18 cellular contexts compared by ENCODE assay signal in genomic region chr9:127524373-127524772, GRCh38.
DNase-seq lines count a peak whose midpoint lies in the region; ATAC-seq and TF ChIP-seq lines count a peak whose summit lies in the region.
"Had no signal": no experiment of that assay in that cellular context is flagged by ENCODE, and none has a peak within 500 bp of the region (broad histone marks: within the 10 kb centered on the region; RNA-seq: fewer than 3 reads in every experiment).

No MANE protein-coding gene starts in this region.

- H2AK5ac ChIP-seq in IMR-90 (ENCODE audit: low read depth, low read length), result peak overlapping the region; percentile 87

- H3K36me3 ChIP-seq in IMR-90 (ENCODE audit: control insufficient read depth, insufficient read depth, low read length), result peaks cover 76% of the 10 kb centered on the region
- peaks cover 16% of the 10 kb centered on the region for H3K36me3 ChIP-seq in ectodermal cell (ENCODE audit: control insufficient read depth, insufficient read depth, low read length)
- H3K36me3 ChIP-seq: BE2C had no signal

- H4K8ac ChIP-seq in IMR-90 (ENCODE audit: low read depth in 2 of 2, low read length in 2 of 2), result peak overlapping the region; percentile 52 to 69; a peak in 3 of 4 replicates

- CTCF ChIA-PET in IMR-90 (lab: Yijun Ruan, JAX), result no interaction called here

- H3K36me3 Mint-ChIP-seq in neural crest cell (ENCODE audit: low read depth), result peaks cover 40% of the 10 kb centered on the region
- H3K36me3 Mint-ChIP-seq: natural killer cell had no signal

- H2AFZ ChIP-seq in IMR-90 (replicated peaks; ENCODE audit: low read length, poor library complexity), result peak overlapping the region; percentile 47

- peak overlapping the region; percentile 78 for H3K14ac ChIP-seq in IMR-90 (replicated peaks; ENCODE audit: low read depth, low read length)

- TF ChIP-seq RAD21 in IMR-90 (IDR thresholded peaks at IDR 0.05; ENCODE audit: low read length), result no peak

- peak overlapping the region; percentile 61 for H4K91ac ChIP-seq in IMR-90 (ENCODE audit: insufficient read depth, low read depth, low read length)

- in situ Hi-C loops in ACHN (cut with HindIII; ENCODE audit: low pct_ligation_motif_present, low pct_unique_long_range_greater_than_20kb, low sequenced_read_pairs) (no loop called here), IMR-90 (cut with MboI; ENCODE audit: low sequenced_read_pairs) (loop anchor here (5.0 kb wide), 1 partner anchor 48 kb away; no protein-coding TSS in a partner anchor)

- peaks cover 49 to 91% of the 10 kb centered on the region in 2 experiments for H3K79me1 ChIP-seq in IMR-90 (ENCODE audit: low read depth in 1 of 2, low read length in 2 of 2)

- intact Hi-C loops in IMR-90 (cut with micrococcal nuclease), result no loop called here

- TF ChIP-seq CTCF in IMR-90 (conservative IDR thresholded peaks at IDR 0.05; ENCODE audit: low read depth, low read length) (no peak), neural crest cell (conservative IDR thresholded peaks at IDR 0.05) (no peak)

- H4K20me1 ChIP-seq in IMR-90 (ENCODE audit: insufficient read depth, low read length), result peaks cover 30% of the 10 kb centered on the region

- H2BK120ac ChIP-seq in IMR-90 (ENCODE audit: low read depth, low read length), result peak overlapping the region; percentile 85

- WGBS in IMR-90 (ENCODE audit: extremely low coverage in 2 of 2, insufficient read length in 1 of 2), 2 experiments, result 78% methylated on average over 4 of the region's 6 CpGs; no CpG with 5 or more reads in 1 of the 2 experiments
- WGBS in ectodermal cell, 2 experiments, result 74 to 78% methylated on average over 6 of the region's 6 CpGs

- ATAC-seq in IMR-90 (ENCODE audit: low read depth) (no peak), GM18519 (IDR thresholded peaks at IDR 0.05; ENCODE audit: low FRiP score, unreplicated experiment) (no peak), HG02884 (IDR thresholded peaks at IDR 0.05; ENCODE audit: unreplicated experiment) (no peak)
- ATAC-seq: activated naive CD8-positive, alpha-beta T cell treated with anti-CD3 and anti-CD28 coated beads, Interleukin-2, amount 50 U/mL, for 24 hours; natural killer cell had no signal

- H3K9me1 ChIP-seq in IMR-90 (ENCODE audit: insufficient read depth, low read length), result peaks cover 10% of the 10 kb centered on the region; the same call in 1 of the 2 replicates

- peak overlapping the region; percentile 78 for H2BK5ac ChIP-seq in IMR-90 (ENCODE audit: low read depth, low read length, poor library complexity, severe bottlenecking)

- peak overlapping the region; percentile 70 for H3K18ac ChIP-seq in IMR-90 (ENCODE audit: low read depth, low read length)

- peaks cover 9% of the 10 kb centered on the region for H3K9me3 Mint-ChIP-seq in neural crest cell

- H2AK9ac ChIP-seq in IMR-90 (replicated peaks; ENCODE audit: low read depth, low read length, poor library complexity), result peak overlapping the region; percentile 80

- no peak for TF ChIP-seq POLR2A in IMR-90 (IDR thresholded peaks at IDR 0.05; ENCODE audit: low read depth, low read length)

- H3K27ac ChIP-seq in IMR-90 (ENCODE audit: insufficient read depth, low read length) (peak overlapping the region; percentile 84), ectodermal cell (ENCODE audit: insufficient read depth, low read depth, low read length, poor library complexity, severe bottlenecking) (peak overlapping the region; percentile 56)
- H3K27ac ChIP-seq: WERI-Rb-1 had no signal

- DNase-seq in ACHN, result peak; percentile 71
- DNase-seq in IMR-90, result peak; percentile 56
- DNase-seq in neural crest cell (ENCODE audit: low read depth, low spot score), result peak; percentile 29
- no peak for DNase-seq in SKM-1 treated with dmso at 0.1 percent for 144 hours (lab: John Stamatoyannopoulos, UW; ENCODE audit: unreplicated experiment)
- DNase-seq in effector CD8-positive, alpha-beta T cell (lab: John Stamatoyannopoulos, UW), result no peak
- DNase-seq: activated naive CD8-positive, alpha-beta T cell treated with anti-CD3 and anti-CD28 coated beads, Interleukin-2, amount 50 U/mL, for 24 hours; BE2C; DMS79; foreskin melanocyte; Karpas-422; natural killer cell; NCI-H2029 treated with DMSO at 0.1 percent for 48 hours; NCI-H82; WERI-Rb-1 had no signal

- POLR2A ChIA-PET in IMR-90 (lab: Charles Lee; ENCODE audit: unreplicated experiment), result no interaction called here

- H3K27me3 ChIP-seq in IMR-90 (ENCODE audit: control insufficient read depth, insufficient read depth, low read length), result no peaks in the 10 kb centered on the region
- no peaks in the 10 kb centered on the region for H3K27me3 ChIP-seq in ectodermal cell (ENCODE audit: control insufficient read depth, insufficient read depth, low read length, poor library complexity, severe bottlenecking)
- H3K27me3 ChIP-seq: BE2C had no signal

- H3K9me3 ChIP-seq in IMR-90 (ENCODE audit: control insufficient read depth, insufficient read depth, low read length) (peaks cover 6% of the 10 kb centered on the region), ectodermal cell (ENCODE audit: control insufficient read depth, low read length) (peaks cover 2% of the 10 kb centered on the region)

- dilution Hi-C loops in IMR-90 (cut with HindIII; ENCODE audit: low sequenced_read_pairs, unreplicated experiment), result no loop called here

- no peak overlapping the region for H3K4me2 ChIP-seq in IMR-90 (ENCODE audit: low read depth, low read length)

- peaks cover 43% of the 10 kb centered on the region for H3K4me1 ChIP-seq in IMR-90 (ENCODE audit: control insufficient read depth, insufficient read depth, low read length)
- H3K4me1 ChIP-seq in ectodermal cell (ENCODE audit: control insufficient read depth, insufficient read depth, low read length), result peaks cover 12% of the 10 kb centered on the region
- H3K4me1 ChIP-seq: BE2C had no signal

- no TSS peak for BruUV-seq in IMR-90 (replicated peaks; lab: Mats Ljungman, UMichigan)

- H2BK20ac ChIP-seq in IMR-90 (ENCODE audit: low read depth, low read length), result peak overlapping the region; percentile 87

- peak overlapping the region; percentile 79 for H3K23ac ChIP-seq in IMR-90 (ENCODE audit: low read depth, low read length)

- 0 out of 2 replicates have a peak overlapping the region, but pooled peaks have one; percentile 9 for H3K9ac ChIP-seq in IMR-90 (ENCODE audit: low read depth, low read length)

- H3K4me3 Mint-ChIP-seq in neural crest cell, result peak overlapping the region; percentile 61
- H3K4me3 Mint-ChIP-seq: activated naive CD8-positive, alpha-beta T cell treated with anti-CD3 and anti-CD28 coated beads, Interleukin-2, amount 50 U/mL, for 24 hours; natural killer cell had no signal

- no peak overlapping the region for H3K4me3 ChIP-seq in IMR-90 (ENCODE audit: insufficient read depth, low read depth, low read length)
- H3K4me3 ChIP-seq in ectodermal cell (ENCODE audit: insufficient read depth, low read depth, low read length), result no peak overlapping the region
- H3K4me3 ChIP-seq: coronary artery had no signal

- H3K27me3 Mint-ChIP-seq in neural crest cell (ENCODE audit: low read depth), result no peaks in the 10 kb centered on the region
- H3K27me3 Mint-ChIP-seq: activated naive CD8-positive, alpha-beta T cell treated with anti-CD3 and anti-CD28 coated beads, Interleukin-2, amount 50 U/mL, for 24 hours had no signal

- no peak overlapping the region for H3K27ac Mint-ChIP-seq in neural crest cell (ENCODE audit: unreplicated experiment)
- H3K27ac Mint-ChIP-seq: activated naive CD8-positive, alpha-beta T cell treated with anti-CD3 and anti-CD28 coated beads, Interleukin-2, amount 50 U/mL, for 24 hours; natural killer cell had no signal

- peak overlapping the region; percentile 66 for H4K5ac ChIP-seq in IMR-90 (ENCODE audit: low read depth, low read length)

- peak overlapping the region; percentile 71; the same call in 1 of the 3 replicates for H2BK15ac ChIP-seq in IMR-90 (ENCODE audit: low read depth, low read length)

- H3K4me1 Mint-ChIP-seq in neural crest cell, result peaks cover 43% of the 10 kb centered on the region

- no peak overlapping the region; the same call in 1 of the 2 replicates for H3K56ac ChIP-seq in IMR-90 (ENCODE audit: extremely low read depth, insufficient read depth, low read length)

- peak overlapping the region; percentile 91 for H3K4ac ChIP-seq in IMR-90 (ENCODE audit: low read depth, low read length)

TF ChIP-seq in IMR-90, 13 proteins besides CTCF, POLR2A, EP300 and RAD21:
- TF ChIP-seq FOS (IDR thresholded peaks at IDR 0.05; ENCODE audit: low read depth, low read length), result no peak
- TF ChIP-seq MAZ (IDR thresholded peaks at IDR 0.05; ENCODE audit: borderline replicate concordance, low read depth, low read length), result no peak
- TF ChIP-seq CHD1 (IDR thresholded peaks at IDR 0.05; ENCODE audit: low read depth, low read length), result no peak
- TF ChIP-seq RFX5 (IDR thresholded peaks at IDR 0.05; ENCODE audit: low read depth, low read length), result no peak
- TF ChIP-seq SMC3 (IDR thresholded peaks at IDR 0.05; ENCODE audit: low read depth, low read length), result no peak
- no peak for TF ChIP-seq BHLHE40 (IDR thresholded peaks at IDR 0.05; ENCODE audit: low read depth, low read length)
- TF ChIP-seq NFE2L2 (IDR thresholded peaks at IDR 0.05; ENCODE audit: low read depth, low read length), result no peak
- no peak for TF ChIP-seq ELK1 (IDR thresholded peaks at IDR 0.05; ENCODE audit: borderline replicate concordance, low read depth, low read length)
- TF ChIP-seq RCOR1 (IDR thresholded peaks at IDR 0.05; ENCODE audit: insufficient replicate concordance, low read length), result no peak
- TF ChIP-seq MAFK (IDR thresholded peaks at IDR 0.05; ENCODE audit: low read depth, low read length), result no peak
- TF ChIP-seq CEBPB (IDR thresholded peaks at IDR 0.05; ENCODE audit: low read depth, low read length), result no peak
- no peak for TF ChIP-seq MXI1 (IDR thresholded peaks at IDR 0.05; ENCODE audit: borderline replicate concordance, low read depth, low read length)

Comparison
In these comparisons a context has a peak if more than half of its experiments do, and no peak if none do; other contexts are left out.
1. DNase-seq: peak in ACHN (single experiment), IMR-90 (single experiment) and neural crest cell (single experiment); none in SKM-1 treated with dmso at 0.1 percent for 144 hours (single experiment) and effector CD8-positive, alpha-beta T cell (single experiment).